Comparison of ENCODE assay signal across 8 cellular contexts in genomic region chr2:144331652-144332355, GRCh38.
DNase-seq lines count a peak whose midpoint lies in the region; ATAC-seq and TF ChIP-seq lines count a peak whose summit lies in the region.

No MANE protein-coding gene starts in this region.

- DNase-seq in GM10248 (ENCODE audit: extremely low spot score) (peak; percentile 58), T follicular helper cell (ENCODE audit: low read depth) (peak; percentile 54), endothelial cell (ENCODE audit: low spot score) (peak; percentile 66), mucosa of gallbladder (ENCODE audit: low spot score) (peak; percentile 56), upper lobe of right lung (no peak), AG20443 (ENCODE audit: low spot score) (no peak)

- H3K27ac ChIP-seq in upper lobe of right lung, result peak overlapping the region; percentile 90

- H3K9me3 ChIP-seq in upper lobe of right lung, result no peaks in the 10 kb centered on the region

- peaks cover 16% of the 10 kb centered on the region for H3K4me1 Mint-ChIP-seq in endothelial cell (ENCODE audit: unreplicated experiment)

- H3K27me3 ChIP-seq in upper lobe of right lung, result no peaks in the 10 kb centered on the region

- ATAC-seq in GM19395 (IDR thresholded peaks at IDR 0.05; ENCODE audit: unreplicated experiment), result peak; percentile 54
- ATAC-seq in HG03442 (IDR thresholded peaks at IDR 0.05; ENCODE audit: unreplicated experiment), result peak; percentile 39
- ATAC-seq in upper lobe of right lung, result peak; percentile 49

- peak overlapping the region; percentile 79 for H3K27ac Mint-ChIP-seq in endothelial cell (ENCODE audit: unreplicated experiment)

- intact Hi-C loops in upper lobe of right lung (cut with DNase I), result no loop called here

- CTCF ChIA-PET in GM10248 (lab: Yijun Ruan, JAX), result interaction anchor here (0.8 to 2.9 kb wide), 6 partner anchors 9 to 25 kb away, joined by 3 to 9 read pairs (median 5); no protein-coding TSS in a partner anchor

- TF ChIP-seq CTCF in GM10248 (IDR thresholded peaks at IDR 0.05; ENCODE audit: control extremely low read depth, extremely low read depth, low read depth, missing control alignments) (peak; percentile 50), endothelial cell (IDR thresholded peaks at IDR 0.05; ENCODE audit: unreplicated experiment) (no peak), upper lobe of right lung (IDR thresholded peaks at IDR 0.05) (peak; percentile 24)

- peaks cover 6% of the 10 kb centered on the region for H3K27me3 Mint-ChIP-seq in endothelial cell (ENCODE audit: unreplicated experiment)

- H3K4me3 ChIP-seq in upper lobe of right lung, result peak overlapping the region; percentile 68

- peaks cover 4% of the 10 kb centered on the region for H3K36me3 Mint-ChIP-seq in endothelial cell (ENCODE audit: low read depth, unreplicated experiment)

- H3K4me3 Mint-ChIP-seq in endothelial cell (ENCODE audit: unreplicated experiment), result peak overlapping the region; percentile 95

- no peaks in the 10 kb centered on the region for H3K9me3 Mint-ChIP-seq in endothelial cell (ENCODE audit: unreplicated experiment)

- POLR2A ChIA-PET in GM10248 (lab: Yijun Ruan, JAX), result interaction anchor here (0.6 to 1.2 kb wide), 2 partner anchors 26 to 52 kb away, joined by 4 to 5 read pairs; no protein-coding TSS in a partner anchor

- peaks cover 14% of the 10 kb centered on the region for H3K4me1 ChIP-seq in upper lobe of right lung

- H3K36me3 ChIP-seq in upper lobe of right lung, result no peaks in the 10 kb centered on the region

Comparison
In these comparisons a context has a peak if more than half of its experiments do, and no peak if none do; other contexts are left out.
1. DNase-seq: peak in GM10248 (single experiment), T follicular helper cell (single experiment), endothelial cell (single experiment) and mucosa of gallbladder (single experiment); none in upper lobe of right lung (single experiment) and AG20443 (single experiment).
2. Peak in every context shown above with its lines, with median percentiles within 50 percentile points of each other: ATAC-seq.